Comparison of ENCODE assay signal across 19 cellular contexts in the genomic region with DNA sequence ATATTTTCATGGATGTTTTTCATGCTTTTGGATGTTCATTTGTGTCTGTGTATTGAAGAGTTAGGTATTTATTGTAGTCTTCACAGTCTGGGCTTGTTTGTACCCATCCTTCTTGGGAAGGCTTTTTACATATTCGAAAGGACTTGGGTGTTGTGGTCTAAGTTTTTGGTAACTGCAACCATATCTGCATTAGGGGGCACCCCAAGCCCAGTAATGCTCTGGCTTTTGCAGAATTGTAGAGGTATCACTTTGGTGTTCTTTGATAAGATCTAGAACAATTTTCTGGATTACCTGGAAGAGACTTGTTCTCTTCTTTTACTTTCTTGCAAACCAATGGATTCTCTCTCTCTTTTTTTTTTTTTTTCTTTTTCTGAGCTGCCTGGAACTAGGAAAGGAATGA.
DNase-seq lines count a peak whose midpoint lies in the region; ATAC-seq and TF ChIP-seq lines count a peak whose summit lies in the region.
"Had no signal": no experiment of that assay in that cellular context is flagged by ENCODE, and none has a peak within 500 bp of the region (broad histone marks: within the 10 kb centered on the region; RNA-seq: fewer than 3 reads in every experiment).

No MANE protein-coding gene starts in this region.

- H3K4me3 ChIP-seq in fibroblast of lung (replicated peaks in 1 of 4; ENCODE audit: control extremely low read depth in 1 of 4, insufficient read depth in 1 of 4, low read depth in 3 of 4, low read length in 4 of 4): no peak overlapping the region
- no peak overlapping the region for H3K4me3 ChIP-seq in neuronal stem cell (ENCODE audit: low read length in 2 of 2)
- H3K4me3 ChIP-seq: coronary artery, skin epidermis, tibial artery had no signal

- H4K8ac ChIP-seq in neuronal stem cell (ENCODE audit: low read depth, low read length): no peak overlapping the region

- no peak overlapping the region for H3K9ac ChIP-seq in fibroblast of lung (ENCODE audit: insufficient read depth, low read length)
- H3K9ac ChIP-seq in neuronal stem cell (ENCODE audit: low read depth, low read length, poor library complexity): no peak overlapping the region

- H2BK15ac ChIP-seq in neuronal stem cell (ENCODE audit: low read length): no peak overlapping the region

- no peak for TF ChIP-seq EP300 in Ishikawa (IDR thresholded peaks at IDR 0.05; ENCODE audit: borderline replicate concordance)

- no peak overlapping the region for H2BK5ac ChIP-seq in neuronal stem cell (ENCODE audit: low read length)

- no peak overlapping the region for H3K18ac ChIP-seq in neuronal stem cell (ENCODE audit: low read length)

- no peaks in the 10 kb centered on the region for H3K36me3 ChIP-seq in fibroblast of lung (ENCODE audit: control insufficient read depth, insufficient read depth, low read length)
- no peaks in the 10 kb centered on the region for H3K36me3 ChIP-seq in neuronal stem cell (replicated peaks in 1 of 2; ENCODE audit: control insufficient read depth in 2 of 2, insufficient read depth in 2 of 2, low read length in 2 of 2)
- H3K36me3 ChIP-seq: tibial artery had no signal

- H3K14ac ChIP-seq in neuronal stem cell (ENCODE audit: low read length): no peak overlapping the region

- no peaks in the 10 kb centered on the region for H3K27me3 ChIP-seq in fibroblast of lung (ENCODE audit: control insufficient read depth, insufficient read depth, low read length)
- no peaks in the 10 kb centered on the region for H3K27me3 ChIP-seq in neuronal stem cell (ENCODE audit: control insufficient read depth in 3 of 3, insufficient read depth in 3 of 3, low read depth in 1 of 3, low read length in 3 of 3)
- H3K27me3 ChIP-seq: foreskin keratinocyte, tibial artery had no signal

- H2BK120ac ChIP-seq in neuronal stem cell (ENCODE audit: low read depth, low read length): no peak overlapping the region

- H3K27ac ChIP-seq in fibroblast of lung (ENCODE audit: insufficient read depth, low read length) (no peak overlapping the region), neuronal stem cell (replicated peaks; ENCODE audit: low read length) (no peak overlapping the region)
- H3K27ac ChIP-seq: 22Rv1, coronary artery, foreskin keratinocyte, skin epidermis, tibial artery had no signal

- no peaks in the 10 kb centered on the region for H3K79me2 ChIP-seq in fibroblast of lung (ENCODE audit: control insufficient read depth, insufficient read depth, low read length)

- DNase-seq in DMS 273 (lab: John Stamatoyannopoulos, UW; ENCODE audit: unreplicated experiment) (peak; percentile 46), DMS 273 treated with DMSO at 0.1 percent for 48 hours (lab: John Stamatoyannopoulos, UW) (no peak), fibroblast of lung (ENCODE audit: low read depth in 2 of 2) (no peak), activated T-cell treated with anti-CD3 and anti-CD28 coated beads for 4 hours (no peak), neuronal stem cell (ENCODE audit: low spot score) (no peak), AML-193 (lab: John Stamatoyannopoulos, UW) (no peak)
- DNase-seq: activated CD4-positive, alpha-beta T cell treated with anti-CD3 and anti-CD28 coated beads for 4 hours; activated gamma-delta T cell; foreskin keratinocyte; kidney glomerular epithelial cell; NCI-H1105; nephron progenitor cell; SW 1271; tibial artery had no signal

- H3K4me2 ChIP-seq in fibroblast of lung (ENCODE audit: extremely low read depth, insufficient read depth, low read length) (no peak overlapping the region), neuronal stem cell (ENCODE audit: insufficient read depth, low read length, poor library complexity, severe bottlenecking) (no peak overlapping the region)

- H2AK5ac ChIP-seq in neuronal stem cell (ENCODE audit: low read depth, low read length): no peak overlapping the region

- H3K9me3 ChIP-seq in fibroblast of lung (ENCODE audit: control insufficient read depth, insufficient read depth, low read depth, low read length): no peaks in the 10 kb centered on the region
- H3K9me3 ChIP-seq in neuronal stem cell (replicated peaks in 1 of 2; ENCODE audit: control insufficient read depth in 2 of 2, insufficient read depth in 1 of 2, low read depth in 1 of 2, low read length in 2 of 2): no peaks in the 10 kb centered on the region
- H3K9me3 ChIP-seq: tibial artery had no signal

- H3K4me1 ChIP-seq in fibroblast of lung (ENCODE audit: control insufficient read depth, extremely low read depth, insufficient read depth, low read length) (no peaks in the 10 kb centered on the region), neuronal stem cell (ENCODE audit: control insufficient read depth in 2 of 2, insufficient read depth in 1 of 2, low read depth in 1 of 2, low read length in 2 of 2) (peaks cover 0 to 2% of the 10 kb centered on the region in 2 donors)
- H3K4me1 ChIP-seq: foreskin keratinocyte, tibial artery had no signal

- TF ChIP-seq RAD21 in Ishikawa (IDR thresholded peaks at IDR 0.05; ENCODE audit: low read depth): peak; percentile 42

- no peaks in the 10 kb centered on the region for H3K79me1 ChIP-seq in neuronal stem cell (ENCODE audit: low read depth, low read length)

- H2BK12ac ChIP-seq in neuronal stem cell (ENCODE audit: low read length): no peak overlapping the region

- no peak overlapping the region for H2AFZ ChIP-seq in fibroblast of lung (ENCODE audit: low read length)
- no peak overlapping the region for H2AFZ ChIP-seq in neuronal stem cell (ENCODE audit: low read length)

- peak; percentile 7 to 22 for TF ChIP-seq CTCF in fibroblast of lung (conservative IDR thresholded peaks at IDR 0.05 in 1 of 2, IDR thresholded peaks at IDR 0.05 in 1 of 2; ENCODE audit: low read depth in 1 of 2, low read length in 2 of 2)

- peak; percentile 36 for ATAC-seq in GM18858 (IDR thresholded peaks at IDR 0.05; ENCODE audit: unreplicated experiment)
- ATAC-seq: foreskin keratinocyte had no signal

- H3K4ac ChIP-seq in neuronal stem cell (ENCODE audit: low read length): no peak overlapping the region

- no peak overlapping the region for H4K91ac ChIP-seq in neuronal stem cell (ENCODE audit: low read depth, low read length, poor library complexity)

- no peak overlapping the region for H3K23ac ChIP-seq in neuronal stem cell (ENCODE audit: low read depth, low read length, poor library complexity)

- WGBS in neuronal stem cell (ENCODE audit: extremely low coverage in 2 of 2, insufficient read length in 2 of 2, insufficient replicate concordance in 1 of 2), 2 donors: no CpG with 5 or more reads among the region's 1 CpG

- H4K20me1 ChIP-seq in fibroblast of lung (ENCODE audit: control insufficient read depth, extremely low read depth, insufficient read depth, low read length): no peaks in the 10 kb centered on the region

TF ChIP-seq in Ishikawa, 13 proteins besides CTCF, POLR2A, EP300 and RAD21:
- TF ChIP-seq CEBPB (IDR thresholded peaks at IDR 0.05): no peak
- TF ChIP-seq TCF12 (IDR thresholded peaks at IDR 0.05; ENCODE audit: low read depth): no peak
- TF ChIP-seq FOXM1 (IDR thresholded peaks at IDR 0.05; ENCODE audit: borderline replicate concordance, low read depth): no peak
- no peak for TF ChIP-seq TEAD4 (IDR thresholded peaks at IDR 0.05)
- TF ChIP-seq, protein P1, sequence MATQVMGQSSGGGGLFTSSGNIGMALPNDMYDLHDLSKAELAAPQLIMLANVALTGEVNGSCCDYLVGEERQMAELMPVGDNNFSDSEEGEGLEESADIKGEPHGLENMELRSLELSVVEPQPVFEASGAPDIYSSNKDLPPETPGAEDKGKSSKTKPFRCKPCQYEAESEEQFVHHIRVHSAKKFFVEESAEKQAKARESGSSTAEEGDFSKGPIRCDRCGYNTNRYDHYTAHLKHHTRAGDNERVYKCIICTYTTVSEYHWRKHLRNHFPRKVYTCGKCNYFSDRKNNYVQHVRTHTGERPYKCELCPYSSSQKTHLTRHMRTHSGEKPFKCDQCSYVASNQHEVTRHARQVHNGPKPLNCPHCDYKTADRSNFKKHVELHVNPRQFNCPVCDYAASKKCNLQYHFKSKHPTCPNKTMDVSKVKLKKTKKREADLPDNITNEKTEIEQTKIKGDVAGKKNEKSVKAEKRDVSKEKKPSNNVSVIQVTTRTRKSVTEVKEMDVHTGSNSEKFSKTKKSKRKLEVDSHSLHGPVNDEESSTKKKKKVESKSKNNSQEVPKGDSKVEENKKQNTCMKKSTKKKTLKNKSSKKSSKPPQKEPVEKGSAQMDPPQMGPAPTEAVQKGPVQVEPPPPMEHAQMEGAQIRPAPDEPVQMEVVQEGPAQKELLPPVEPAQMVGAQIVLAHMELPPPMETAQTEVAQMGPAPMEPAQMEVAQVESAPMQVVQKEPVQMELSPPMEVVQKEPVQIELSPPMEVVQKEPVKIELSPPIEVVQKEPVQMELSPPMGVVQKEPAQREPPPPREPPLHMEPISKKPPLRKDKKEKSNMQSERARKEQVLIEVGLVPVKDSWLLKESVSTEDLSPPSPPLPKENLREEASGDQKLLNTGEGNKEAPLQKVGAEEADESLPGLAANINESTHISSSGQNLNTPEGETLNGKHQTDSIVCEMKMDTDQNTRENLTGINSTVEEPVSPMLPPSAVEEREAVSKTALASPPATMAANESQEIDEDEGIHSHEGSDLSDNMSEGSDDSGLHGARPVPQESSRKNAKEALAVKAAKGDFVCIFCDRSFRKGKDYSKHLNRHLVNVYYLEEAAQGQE (IDR thresholded peaks at IDR 0.05; ENCODE audit: low read depth): no peak
- no peak for TF ChIP-seq USF1 (IDR thresholded peaks at IDR 0.05)
- TF ChIP-seq ZBTB7A (IDR thresholded peaks at IDR 0.05; ENCODE audit: low read depth): no peak
- no peak for TF ChIP-seq TAF1 (IDR thresholded peaks at IDR 0.05; ENCODE audit: low read depth)
- no peak for TF ChIP-seq YY1 (IDR thresholded peaks at IDR 0.05; ENCODE audit: low read depth)
- TF ChIP-seq NFIC (IDR thresholded peaks at IDR 0.05): no peak
